Comparison of ENCODE assay signal across 13 cellular contexts in the genomic region with DNA sequence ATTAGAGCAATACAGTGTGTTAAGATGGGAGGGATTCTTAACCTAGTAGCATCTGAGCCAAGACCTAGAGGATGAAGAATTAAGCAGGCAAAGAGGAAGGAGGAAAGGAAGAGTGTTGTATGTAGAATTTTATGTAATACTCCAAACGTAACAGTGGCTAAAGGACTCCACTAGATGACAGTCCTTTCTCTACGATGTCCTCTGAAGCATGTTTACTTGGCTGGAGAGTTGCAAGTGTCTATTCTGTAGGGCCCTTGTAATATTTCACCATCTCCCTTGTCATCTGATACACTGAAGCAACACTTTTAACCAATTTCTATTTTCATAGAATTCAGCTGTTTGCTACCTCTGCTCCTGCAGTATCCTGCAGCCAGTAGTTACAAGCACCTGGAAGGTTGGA. TPM values are rescaled to one million over a fixed set of nuclear protein-coding genes. Genes with fewer than 3 reads are reported as not detected.
A peak's percentile ranks its signal among the peaks of the same experiment; 100 is the strongest.
DNase-seq lines count a peak whose midpoint lies in the region; ATAC-seq and TF ChIP-seq lines count a peak whose summit lies in the region.
"Had no signal": no experiment of that assay in that cellular context is flagged by ENCODE, and none has a peak within 500 bp of the region (broad histone marks: within the 10 kb centered on the region; RNA-seq: fewer than 3 reads in every experiment).

No MANE protein-coding gene starts in this region.

- ATAC-seq in stimulated activated naive CD8-positive, alpha-beta T cell treated with anti-CD3 and anti-CD28 coated beads, Interleukin-15, amount 100 ng/mL, for 72 hours: no peak
- ATAC-seq: activated CD8-positive, alpha-beta memory T cell treated with anti-CD3 and anti-CD28 coated beads, Interleukin-2, amount 10 ng/mL, durations not matched to agents 7 days and 5 days had no signal

- peaks cover 40% of the 10 kb centered on the region for H3K79me2 ChIP-seq in OCI-LY7 (ENCODE audit: insufficient read depth, low read depth, low read length)

- no peaks in the 10 kb centered on the region for H3K27me3 ChIP-seq in H7 (ENCODE audit: control insufficient read depth, insufficient read depth, low read length)
- H3K27me3 ChIP-seq: esophagus muscularis mucosa had no signal

- no peaks in the 10 kb centered on the region for H3K9me3 ChIP-seq in OCI-LY7 (ENCODE audit: low read length)
- H3K9me3 ChIP-seq: esophagus muscularis mucosa had no signal

- H3K4me2 ChIP-seq in OCI-LY7 (ENCODE audit: low read length): peak overlapping the region; percentile 92

- no peak overlapping the region for H2AFZ ChIP-seq in OCI-LY7 (ENCODE audit: low read length)

- no peaks in the 10 kb centered on the region for H3K27me3 Mint-ChIP-seq in activated naive CD4-positive, alpha-beta T cell treated with anti-CD3 and anti-CD28 coated beads for 36 hours (ENCODE audit: low read depth)
- no peaks in the 10 kb centered on the region for H3K27me3 Mint-ChIP-seq in stimulated activated naive CD8-positive, alpha-beta T cell treated with anti-CD3 and anti-CD28 coated beads, Interleukin-15, amount 100 ng/mL, for 72 hours
- H3K27me3 Mint-ChIP-seq: activated CD8-positive, alpha-beta memory T cell treated with anti-CD3 and anti-CD28 coated beads, Interleukin-2, amount 10 ng/mL, durations not matched to agents 7 days and 5 days had no signal

- H3K4me1 Mint-ChIP-seq in activated naive CD4-positive, alpha-beta T cell treated with anti-CD3 and anti-CD28 coated beads for 36 hours (ENCODE audit: low read depth): peaks cover 24% of the 10 kb centered on the region
- peaks cover 34% of the 10 kb centered on the region for H3K4me1 Mint-ChIP-seq in stimulated activated naive CD8-positive, alpha-beta T cell treated with anti-CD3 and anti-CD28 coated beads, Interleukin-15, amount 100 ng/mL, for 72 hours

- intact Hi-C loops in activated naive CD4-positive, alpha-beta T cell treated with anti-CD3 and anti-CD28 coated beads for 36 hours (cut with micrococcal nuclease): loop anchor here (5.0 to 10.0 kb wide), 3 partner anchors 165 to 398 kb away; partner anchors contain the start of gene ZNF691
- intact Hi-C loops in OCI-LY7 (cut with micrococcal nuclease; ENCODE audit: unreplicated experiment): loop anchor here (5.0 kb wide), 1 partner anchor 262 kb away; no protein-coding TSS in a partner anchor

- H3K4me3 ChIP-seq in OCI-LY7 (ENCODE audit: low read depth, low read length, poor library complexity, severe bottlenecking): peak overlapping the region; percentile 84
- H3K4me3 ChIP-seq in H7 (ENCODE audit: insufficient read depth, low read depth, low read length): no peak overlapping the region

- TF ChIP-seq CTCF in OCI-LY7 (conservative IDR thresholded peaks at IDR 0.05; ENCODE audit: low read length): no peak

- H3K4me3 Mint-ChIP-seq in activated naive CD4-positive, alpha-beta T cell treated with anti-CD3 and anti-CD28 coated beads for 36 hours: peak overlapping the region; percentile 94
- peak overlapping the region; percentile 91 to 94 for H3K4me3 Mint-ChIP-seq in stimulated activated naive CD8-positive, alpha-beta T cell treated with anti-CD3 and anti-CD28 coated beads, Interleukin-15, amount 100 ng/mL, for 72 hours

- no peaks in the 10 kb centered on the region for H3K9me3 Mint-ChIP-seq in activated naive CD4-positive, alpha-beta T cell treated with anti-CD3 and anti-CD28 coated beads for 36 hours
- no peaks in the 10 kb centered on the region for H3K9me3 Mint-ChIP-seq in stimulated activated naive CD8-positive, alpha-beta T cell treated with anti-CD3 and anti-CD28 coated beads, Interleukin-15, amount 100 ng/mL, for 72 hours

- H3K4me1 ChIP-seq in OCI-LY7 (ENCODE audit: insufficient read depth, low read length, poor library complexity, severe bottlenecking): peaks cover 34% of the 10 kb centered on the region

- no TSS peak for BruUV-seq in OCI-LY7 (replicated peaks; lab: Mats Ljungman, UMichigan)

- H4K20me1 ChIP-seq in OCI-LY7 (ENCODE audit: insufficient read depth, low read length): peaks cover 20% of the 10 kb centered on the region

- H3K27ac Mint-ChIP-seq in activated naive CD4-positive, alpha-beta T cell treated with anti-CD3 and anti-CD28 coated beads for 36 hours: no peak overlapping the region
- no peak overlapping the region for H3K27ac Mint-ChIP-seq in stimulated activated naive CD8-positive, alpha-beta T cell treated with anti-CD3 and anti-CD28 coated beads, Interleukin-15, amount 100 ng/mL, for 72 hours
- H3K27ac Mint-ChIP-seq: activated CD8-positive, alpha-beta memory T cell treated with anti-CD3 and anti-CD28 coated beads, Interleukin-2, amount 10 ng/mL, durations not matched to agents 7 days and 5 days had no signal

- H3K27ac ChIP-seq in OCI-LY7 (ENCODE audit: low read depth, low read length, poor library complexity, severe bottlenecking): no peak overlapping the region

- H3K36me3 Mint-ChIP-seq in activated naive CD4-positive, alpha-beta T cell treated with anti-CD3 and anti-CD28 coated beads for 36 hours (ENCODE audit: low read depth): peaks cover 25% of the 10 kb centered on the region

- CTCF ChIA-PET in activated naive CD4-positive, alpha-beta T cell treated with anti-CD3 and anti-CD28 coated beads for 36 hours (lab: Charles Lee): interaction anchor here (0.5 kb wide), 1 partner anchor 84 kb away, joined by 3 read pairs; no protein-coding TSS in a partner anchor
- CTCF ChIA-PET in OCI-LY7 (lab: Charles Lee; ENCODE audit: unreplicated experiment): interaction anchor here (0.7 kb wide), 1 partner anchor 39 kb away, joined by 3 read pairs; no protein-coding TSS in a partner anchor

- POLR2A ChIA-PET in OCI-LY7 (lab: Charles Lee): interaction anchor here (0.7 to 1.5 kb wide), 3 partner anchors 17 to 344 kb away, joined by 3 to 7 read pairs (median 4); partner anchors contain the start of gene PPIH

- H3K9me2 ChIP-seq in OCI-LY7 (ENCODE audit: insufficient read depth, low read length): no peaks in the 10 kb centered on the region

- H3K36me3 ChIP-seq in OCI-LY7 (ENCODE audit: insufficient read depth, low read length) (peaks cover 39% of the 10 kb centered on the region), H7 (replicated peaks; ENCODE audit: control insufficient read depth, insufficient read depth, low read length) (peaks cover 10% of the 10 kb centered on the region)

- no peak for DNase-seq in activated naive CD4-positive, alpha-beta T cell treated with anti-CD3 and anti-CD28 coated beads for 36 hours
- no peak for DNase-seq in activated naive CD4-positive, alpha-beta T cell treated with anti-CD3 and anti-CD28 coated beads, Interleukin-2, amount 50 U/mL, for 16 hours
- DNase-seq in OCI-LY7 (ENCODE audit: low spot score) (no peak), fibroblast of gingiva (ENCODE audit: low read depth) (peak; percentile 35), mucosa of gallbladder (ENCODE audit: low spot score) (no peak), activated gamma-delta T cell (lab: John Stamatoyannopoulos, UW) (no peak), H7 (no peak)
- DNase-seq in stimulated activated naive CD8-positive, alpha-beta T cell treated with anti-CD3 and anti-CD28 coated beads, Interleukin-15, amount 100 ng/mL, for 72 hours: no peak
- DNase-seq: activated CD8-positive, alpha-beta memory T cell treated with anti-CD3 and anti-CD28 coated beads, Interleukin-2, amount 10 ng/mL, durations not matched to agents 7 days and 5 days; NCI-H524 had no signal

RNA-seq across cellular contexts. Expression of gene YBX1, which starts 2.2 kb away (rescaled TPM):
- total RNA-seq in activated naive CD4-positive, alpha-beta T cell treated with anti-CD3 and anti-CD28 coated beads for 36 hours: 1,000 to 10,000 TPM; 1,773 to 1,887 TPM
- 750 and 887 TPM in 2 replicates for total RNA-seq in OCI-LY7 (2014; rRNA removed; shearing (Covaris generic))
- total RNA-seq in OCI-LY7 (2022): 956 and 965 TPM in 2 replicates
- 408 TPM for total RNA-seq in mucosa of gallbladder
- total RNA-seq in H7 (2014; rRNA removed; shearing (Covaris generic)): 1,494 and 1,850 TPM in 2 replicates

RNA-seq across cellular contexts. Expression of gene PPIH, which starts 21.8 kb away (rescaled TPM):
- 100 to 1,000 TPM; 107 to 108 TPM for total RNA-seq in activated naive CD4-positive, alpha-beta T cell treated with anti-CD3 and anti-CD28 coated beads for 36 hours
- 74.4 and 95.7 TPM in 2 replicates for total RNA-seq in OCI-LY7 (2014; rRNA removed; shearing (Covaris generic))
- total RNA-seq in OCI-LY7 (2022) (81.3 and 100 TPM in 2 replicates), mucosa of gallbladder (25.4 TPM)
- total RNA-seq in H7 (2014; rRNA removed; shearing (Covaris generic)): 75.7 and 81.8 TPM in 2 replicates

RNA-seq across cellular contexts. Expression of gene CLDN19, which starts 60.0 kb away (rescaled TPM):
- not detected for total RNA-seq in activated naive CD4-positive, alpha-beta T cell treated with anti-CD3 and anti-CD28 coated beads for 36 hours
- not detected in 2 replicates for total RNA-seq in OCI-LY7 (2014; rRNA removed; shearing (Covaris generic))
- total RNA-seq in OCI-LY7 (2022): not detected in 2 replicates
- total RNA-seq in mucosa of gallbladder: 0.06 TPM
- total RNA-seq in H7 (2014; rRNA removed; shearing (Covaris generic)): 11.0 and 12.2 TPM in 2 replicates
- total RNA-seq: activated CD8-positive, alpha-beta memory T cell treated with anti-CD3 and anti-CD28 coated beads, Interleukin-2, amount 10 ng/mL, durations not matched to agents 7 days and 5 days; cardiac septum; T-helper 1 cell treated with Interleukin-12 subunit alpha and Interleukin-12 subunit beta and Interleukin-4 antibody, amounts not matched to agents 30 ng/mL and 1 ng/mL, for 36 hours had no signal

Comparison
In these comparisons a context has a peak if more than half of its experiments do, and no peak if none do; other contexts are left out.
1. RNA of gene CLDN19, which starts 60.0 kb away (total RNA-seq): 11.0 to 12.2 TPM in H7; not detected in OCI-LY7, 0.06 TPM in mucosa of gallbladder (single experiment) and not detected in activated naive CD4-positive, alpha-beta T cell treated with anti-CD3 and anti-CD28 coated beads for 36 hours; every median in the first group is over 10 times any median in the second.